ENCODE assay signal across 37 cellular contexts in genomic region chr13:57969961-57970360, GRCh38.
"Had no signal": no experiment of that assay in that cellular context is flagged by ENCODE, and none has a peak within 500 bp of the region (broad histone marks: within the 10 kb centered on the region; RNA-seq: fewer than 3 reads in every experiment).

No MANE protein-coding gene starts in this region.

- ATAC-seq: activated CD4-positive, alpha-beta T cell treated with anti-CD3 and anti-CD28 coated beads for 36 hours; activated CD8-positive, alpha-beta memory T cell treated with anti-CD3 and anti-CD28 coated beads, Interleukin-2, amount 10 ng/mL, durations not matched to agents 7 days and 5 days; activated CD8-positive, alpha-beta T cell treated with anti-CD3 and anti-CD28 coated beads, Interleukin-2, amount 10 ng/mL, durations not matched to agents 7 days and 5 days; activated naive CD8-positive, alpha-beta T cell treated with anti-CD3 and anti-CD28 coated beads, Interleukin-2, amount 50 U/mL, for 24 hours had no signal

- FAIRE-seq: bronchial epithelial cell, TTC549 had no signal

- H3K27ac ChIP-seq: ascending aorta, cardiac muscle cell, VCaP had no signal

- H3K27me3 Mint-ChIP-seq: activated B cell treated with CpG ODN at 0.5 μM for 24 hours; activated CD4-positive, alpha-beta memory T cell treated with anti-CD3 and anti-CD28 coated beads, Interleukin-2, amount 10 ng/mL, durations not matched to agents 7 days and 5 days; activated CD4-positive, alpha-beta T cell treated with anti-CD3 and anti-CD28 coated beads for 36 hours; activated CD4-positive, alpha-beta T cell treated with anti-CD3 and anti-CD28 coated beads, Interleukin-2, amount 10 ng/mL, durations not matched to agents 7 days and 5 days; activated CD8-positive, alpha-beta memory T cell treated with anti-CD3 and anti-CD28 coated beads, Interleukin-2, amount 10 ng/mL, durations not matched to agents 7 days and 5 days; activated naive CD4-positive, alpha-beta T cell treated with anti-CD3 and anti-CD28 coated beads, Interleukin-2, amount 10 ng/mL, durations not matched to agents 7 days and 5 days; activated naive CD4-positive, alpha-beta T cell treated with anti-CD3 and anti-CD28 coated beads, Interleukin-2, amount 50 U/mL, for 24 hours; activated naive CD8-positive, alpha-beta T cell; activated naive CD8-positive, alpha-beta T cell treated with anti-CD3 and anti-CD28 coated beads, Interleukin-2, amount 10 ng/mL, durations not matched to agents 7 days and 5 days; activated naive CD8-positive, alpha-beta T cell treated with anti-CD3 and anti-CD28 coated beads, Interleukin-2, amount 50 U/mL, for 24 hours; activated T-cell treated with anti-CD3 and anti-CD28 coated beads, Interleukin-2, amount 50 U/mL, for 24 hours had no signal

- H3K27ac Mint-ChIP-seq: activated B cell treated with CpG ODN at 0.5 μM for 24 hours; activated CD4-positive, alpha-beta memory T cell treated with anti-CD3 and anti-CD28 coated beads, Interleukin-2, amount 10 ng/mL, durations not matched to agents 7 days and 5 days; activated CD4-positive, alpha-beta T cell treated with anti-CD3 and anti-CD28 coated beads for 36 hours; activated CD4-positive, alpha-beta T cell treated with anti-CD3 and anti-CD28 coated beads, Interleukin-2, amount 10 ng/mL, durations not matched to agents 7 days and 5 days; activated CD8-positive, alpha-beta memory T cell treated with anti-CD3 and anti-CD28 coated beads, Interleukin-2, amount 10 ng/mL, durations not matched to agents 7 days and 5 days; activated CD8-positive, alpha-beta T cell treated with anti-CD3 and anti-CD28 coated beads, Interleukin-2, amount 10 ng/mL, durations not matched to agents 7 days and 5 days; activated naive CD4-positive, alpha-beta T cell treated with anti-CD3 and anti-CD28 coated beads, Interleukin-2, amount 10 ng/mL, durations not matched to agents 7 days and 5 days; activated naive CD4-positive, alpha-beta T cell treated with anti-CD3 and anti-CD28 coated beads, Interleukin-2, amount 50 U/mL, for 24 hours; activated naive CD8-positive, alpha-beta T cell; activated naive CD8-positive, alpha-beta T cell treated with anti-CD3 and anti-CD28 coated beads, Interleukin-2, amount 10 ng/mL, durations not matched to agents 7 days and 5 days; activated naive CD8-positive, alpha-beta T cell treated with anti-CD3 and anti-CD28 coated beads, Interleukin-2, amount 50 U/mL, for 24 hours; activated T-cell treated with anti-CD3 and anti-CD28 coated beads, Interleukin-2, amount 50 U/mL, for 24 hours; activated T-helper 2 cell treated with anti-CD3 and anti-CD28 coated beads, Interferon-gamma antibody, Interleukin-2, Interleukin-4, amounts not matched to agents 10 μg/mL and 5 μg/mL and 100 μg/mL, durations not matched to agents 14 hours and 24 hours and 36 hours; brain; T-helper 1 cell treated with Interleukin-12 subunit alpha and Interleukin-12 subunit beta and Interleukin-4 antibody, amounts not matched to agents 30 μg/mL and 1 μg/mL, for 36 hours; T-helper 2 cell treated with Interferon-gamma antibody and Interleukin-4, amounts not matched to agents 5 μg/mL and 100 μg/mL, for 36 hours had no signal

- H3K4me3 ChIP-seq: ascending aorta, cardiac muscle cell had no signal

- H3K9me3 ChIP-seq: ascending aorta had no signal

- H3K36me3 Mint-ChIP-seq: activated CD8-positive, alpha-beta memory T cell treated with anti-CD3 and anti-CD28 coated beads, Interleukin-2, amount 10 ng/mL, durations not matched to agents 7 days and 5 days; activated naive CD4-positive, alpha-beta T cell treated with anti-CD3 and anti-CD28 coated beads, Interleukin-2, amount 10 ng/mL, durations not matched to agents 7 days and 5 days; activated naive CD4-positive, alpha-beta T cell treated with anti-CD3 and anti-CD28 coated beads, Interleukin-2, amount 50 U/mL, for 24 hours; activated naive CD8-positive, alpha-beta T cell; activated naive CD8-positive, alpha-beta T cell treated with anti-CD3 and anti-CD28 coated beads, Interleukin-2, amount 10 ng/mL, durations not matched to agents 7 days and 5 days had no signal

- DNase-seq: activated B cell treated with CpG ODN at 0.5 μM for 24 hours; activated CD4-positive, alpha-beta memory T cell treated with anti-CD3 and anti-CD28 coated beads, Interleukin-2, amount 10 ng/mL, durations not matched to agents 7 days and 5 days; activated CD4-positive, alpha-beta T cell treated with anti-CD3 and anti-CD28 coated beads for 36 hours; activated CD4-positive, alpha-beta T cell treated with anti-CD3 and anti-CD28 coated beads for 48 hours; activated CD4-positive, alpha-beta T cell treated with anti-CD3 and anti-CD28 coated beads, Interleukin-2, amount 10 ng/mL, durations not matched to agents 7 days and 5 days; activated CD4-positive, alpha-beta T cell treated with anti-CD3 and anti-CD28 coated beads, Interleukin-2, amount 50 U/mL, for 48 hours; activated CD4-positive, CD25-positive, alpha-beta regulatory T cell treated with anti-CD3 and anti-CD28 coated beads, Interleukin-2, amount 50 U/mL, for 72 hours; activated CD8-positive, alpha-beta memory T cell treated with anti-CD3 and anti-CD28 coated beads for 24 hours; activated CD8-positive, alpha-beta memory T cell treated with anti-CD3 and anti-CD28 coated beads, Interleukin-2, amount 10 ng/mL, durations not matched to agents 7 days and 5 days; activated CD8-positive, alpha-beta memory T cell treated with anti-CD3 and anti-CD28 coated beads, Interleukin-2, amount 50 U/mL, for 48 hours; activated CD8-positive, alpha-beta T cell treated with anti-CD3 and anti-CD28 coated beads, Interleukin-2, amount 10 ng/mL, durations not matched to agents 7 days and 5 days; activated effector memory CD4-positive, alpha-beta T cell treated with Interleukin-2 at 50 U/mL for 16 hours; activated gamma-delta T cell; activated naive CD4-positive, alpha-beta T cell treated with anti-CD3 and anti-CD28 coated beads, Interleukin-2, amount 10 ng/mL, durations not matched to agents 7 days and 5 days; activated naive CD4-positive, alpha-beta T cell treated with Interleukin-2 at 50 U/mL for 16 hours; activated naive CD8-positive, alpha-beta T cell treated with anti-CD3 and anti-CD28 coated beads, Interleukin-2, amount 10 ng/mL, durations not matched to agents 7 days and 5 days; activated naive CD8-positive, alpha-beta T cell treated with anti-CD3 and anti-CD28 coated beads, Interleukin-2, amount 50 U/mL, for 24 hours; activated T-cell treated with anti-CD3 and anti-CD28 coated beads, Interleukin-2, amount 50 U/mL, for 24 hours; activated T-cell treated with anti-CD3 and anti-CD28 coated beads, Interleukin-2, amount 50 U/mL, for 48 hours; amygdala; anterior cingulate cortex; central memory CD4-positive, alpha-beta T cell; SW 1271; T-helper 1 cell; T-helper 2 cell; T-helper 9 cell had no signal

- H3K27me3 ChIP-seq: ascending aorta, cardiac muscle cell had no signal

- H3K36me3 ChIP-seq: ascending aorta, cardiac muscle cell had no signal

- H3K4me1 ChIP-seq: ascending aorta had no signal

- H3K4me1 Mint-ChIP-seq: activated B cell treated with CpG ODN at 0.5 μM for 24 hours; activated CD4-positive, alpha-beta memory T cell treated with anti-CD3 and anti-CD28 coated beads, Interleukin-2, amount 10 ng/mL, durations not matched to agents 7 days and 5 days; activated CD4-positive, alpha-beta T cell treated with anti-CD3 and anti-CD28 coated beads for 36 hours; activated CD4-positive, alpha-beta T cell treated with anti-CD3 and anti-CD28 coated beads, Interleukin-2, amount 10 ng/mL, durations not matched to agents 7 days and 5 days; activated CD8-positive, alpha-beta memory T cell treated with anti-CD3 and anti-CD28 coated beads, Interleukin-2, amount 10 ng/mL, durations not matched to agents 7 days and 5 days; activated naive CD4-positive, alpha-beta T cell treated with anti-CD3 and anti-CD28 coated beads, Interleukin-2, amount 10 ng/mL, durations not matched to agents 7 days and 5 days; activated naive CD4-positive, alpha-beta T cell treated with anti-CD3 and anti-CD28 coated beads, Interleukin-2, amount 50 U/mL, for 24 hours; activated naive CD8-positive, alpha-beta T cell treated with anti-CD3 and anti-CD28 coated beads, Interleukin-2, amount 10 ng/mL, durations not matched to agents 7 days and 5 days; activated naive CD8-positive, alpha-beta T cell treated with anti-CD3 and anti-CD28 coated beads, Interleukin-2, amount 50 U/mL, for 24 hours; brain had no signal

- H3K4me3 Mint-ChIP-seq: activated B cell treated with CpG ODN at 0.5 μM for 24 hours; activated CD4-positive, alpha-beta memory T cell treated with anti-CD3 and anti-CD28 coated beads, Interleukin-2, amount 10 ng/mL, durations not matched to agents 7 days and 5 days; activated CD4-positive, alpha-beta T cell treated with anti-CD3 and anti-CD28 coated beads for 36 hours; activated CD4-positive, alpha-beta T cell treated with anti-CD3 and anti-CD28 coated beads, Interleukin-2, amount 10 ng/mL, durations not matched to agents 7 days and 5 days; activated CD8-positive, alpha-beta memory T cell treated with anti-CD3 and anti-CD28 coated beads, Interleukin-2, amount 10 ng/mL, durations not matched to agents 7 days and 5 days; activated CD8-positive, alpha-beta T cell treated with anti-CD3 and anti-CD28 coated beads, Interleukin-2, amount 10 ng/mL, durations not matched to agents 7 days and 5 days; activated naive CD4-positive, alpha-beta T cell treated with anti-CD3 and anti-CD28 coated beads, Interleukin-2, amount 10 ng/mL, durations not matched to agents 7 days and 5 days; activated naive CD4-positive, alpha-beta T cell treated with anti-CD3 and anti-CD28 coated beads, Interleukin-2, amount 50 U/mL, for 24 hours; activated naive CD8-positive, alpha-beta T cell; activated naive CD8-positive, alpha-beta T cell treated with anti-CD3 and anti-CD28 coated beads, Interleukin-2, amount 10 ng/mL, durations not matched to agents 7 days and 5 days; activated naive CD8-positive, alpha-beta T cell treated with anti-CD3 and anti-CD28 coated beads, Interleukin-2, amount 50 U/mL, for 24 hours; activated T-cell treated with anti-CD3 and anti-CD28 coated beads, Interleukin-2, amount 50 U/mL, for 24 hours; brain; T-helper 1 cell treated with Interleukin-12 subunit alpha and Interleukin-12 subunit beta and Interleukin-4 antibody, amounts not matched to agents 30 μg/mL and 1 μg/mL, for 36 hours; T-helper 2 cell treated with Interferon-gamma antibody and Interleukin-4, amounts not matched to agents 5 μg/mL and 100 μg/mL, for 36 hours had no signal
